In the genomic region with DNA sequence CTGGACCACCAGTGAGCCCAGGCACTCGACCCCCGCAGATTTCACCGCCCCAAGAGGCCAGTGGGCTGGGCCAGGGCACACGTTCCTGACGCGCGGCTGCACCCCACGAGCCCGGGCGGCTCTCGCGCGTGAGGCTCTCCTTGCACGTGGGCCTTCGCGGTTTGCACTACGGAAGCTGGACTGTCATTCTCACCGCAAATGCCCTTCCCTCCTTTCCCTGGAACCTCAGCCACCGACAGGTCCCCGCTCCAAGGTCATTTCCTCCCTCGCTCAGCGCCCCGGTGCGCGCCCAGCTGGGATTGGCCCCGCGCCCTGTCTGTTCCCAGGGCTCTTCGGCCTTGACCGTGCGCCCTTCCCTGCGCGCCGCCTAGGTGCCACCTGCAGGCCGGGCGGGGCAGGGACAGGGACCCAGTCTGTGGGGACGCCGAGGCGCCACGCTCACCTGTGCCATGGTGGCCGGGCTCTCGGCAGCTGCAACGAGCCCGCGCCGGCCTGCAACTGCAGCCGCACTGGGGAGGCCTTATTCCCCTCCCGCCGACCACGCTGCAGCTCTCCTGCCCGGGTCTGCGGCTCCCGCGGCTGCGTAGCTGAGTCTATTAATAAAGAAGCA, we compare ENCODE assay signal across 1 cellular context.
TF ChIP-seq lines count a peak whose summit lies in the region.

No MANE protein-coding gene starts in this region.

TF ChIP-seq in HepG2, 621 proteins besides CTCF, POLR2A, EP300 and RAD21 (continued from another document and continues in another):
- peak; percentile 92 for TF ChIP-seq ZNF746 (CRISPR knock-in tag; IDR thresholded peaks at IDR 0.05)
- TF ChIP-seq CBFB (CRISPR knock-in tag; IDR thresholded peaks at IDR 0.05) = peak; percentile 73; the same call in 1 of the 2 replicates
- 0 out of 2 replicates have a peak, but pooled peaks have one; percentile 32 for TF ChIP-seq NR2F2 (IDR thresholded peaks at IDR 0.05; ENCODE audit: borderline replicate concordance, low read depth)
- peak; percentile 93 for TF ChIP-seq ZBTB38 (CRISPR knock-in tag; IDR thresholded peaks at IDR 0.05)
- no peak for TF ChIP-seq REL (CRISPR knock-in tag; conservative IDR thresholded peaks at IDR 0.05)
- TF ChIP-seq, protein P1, sequence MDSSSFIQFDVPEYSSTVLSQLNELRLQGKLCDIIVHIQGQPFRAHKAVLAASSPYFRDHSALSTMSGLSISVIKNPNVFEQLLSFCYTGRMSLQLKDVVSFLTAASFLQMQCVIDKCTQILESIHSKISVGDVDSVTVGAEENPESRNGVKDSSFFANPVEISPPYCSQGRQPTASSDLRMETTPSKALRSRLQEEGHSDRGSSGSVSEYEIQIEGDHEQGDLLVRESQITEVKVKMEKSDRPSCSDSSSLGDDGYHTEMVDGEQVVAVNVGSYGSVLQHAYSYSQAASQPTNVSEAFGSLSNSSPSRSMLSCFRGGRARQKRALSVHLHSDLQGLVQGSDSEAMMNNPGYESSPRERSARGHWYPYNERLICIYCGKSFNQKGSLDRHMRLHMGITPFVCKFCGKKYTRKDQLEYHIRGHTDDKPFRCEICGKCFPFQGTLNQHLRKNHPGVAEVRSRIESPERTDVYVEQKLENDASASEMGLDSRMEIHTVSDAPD (CRISPR knock-in tag; IDR thresholded peaks at IDR 0.05) = peak; percentile 85; the same call in 1 of the 2 replicates
- TF ChIP-seq, protein P2, sequence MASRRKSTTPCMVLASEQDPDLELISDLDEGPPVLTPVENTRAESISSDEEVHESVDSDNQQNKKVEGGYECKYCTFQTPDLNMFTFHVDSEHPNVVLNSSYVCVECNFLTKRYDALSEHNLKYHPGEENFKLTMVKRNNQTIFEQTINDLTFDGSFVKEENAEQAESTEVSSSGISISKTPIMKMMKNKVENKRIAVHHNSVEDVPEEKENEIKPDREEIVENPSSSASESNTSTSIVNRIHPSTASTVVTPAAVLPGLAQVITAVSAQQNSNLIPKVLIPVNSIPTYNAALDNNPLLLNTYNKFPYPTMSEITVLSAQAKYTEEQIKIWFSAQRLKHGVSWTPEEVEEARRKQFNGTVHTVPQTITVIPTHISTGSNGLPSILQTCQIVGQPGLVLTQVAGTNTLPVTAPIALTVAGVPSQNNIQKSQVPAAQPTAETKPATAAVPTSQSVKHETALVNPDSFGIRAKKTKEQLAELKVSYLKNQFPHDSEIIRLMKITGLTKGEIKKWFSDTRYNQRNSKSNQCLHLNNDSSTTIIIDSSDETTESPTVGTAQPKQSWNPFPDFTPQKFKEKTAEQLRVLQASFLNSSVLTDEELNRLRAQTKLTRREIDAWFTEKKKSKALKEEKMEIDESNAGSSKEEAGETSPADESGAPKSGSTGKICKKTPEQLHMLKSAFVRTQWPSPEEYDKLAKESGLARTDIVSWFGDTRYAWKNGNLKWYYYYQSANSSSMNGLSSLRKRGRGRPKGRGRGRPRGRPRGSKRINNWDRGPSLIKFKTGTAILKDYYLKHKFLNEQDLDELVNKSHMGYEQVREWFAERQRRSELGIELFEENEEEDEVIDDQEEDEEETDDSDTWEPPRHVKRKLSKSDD (CRISPR knock-in tag; IDR thresholded peaks at IDR 0.05; ENCODE audit: low read depth) = peak; percentile 94
- TF ChIP-seq, protein P3, sequence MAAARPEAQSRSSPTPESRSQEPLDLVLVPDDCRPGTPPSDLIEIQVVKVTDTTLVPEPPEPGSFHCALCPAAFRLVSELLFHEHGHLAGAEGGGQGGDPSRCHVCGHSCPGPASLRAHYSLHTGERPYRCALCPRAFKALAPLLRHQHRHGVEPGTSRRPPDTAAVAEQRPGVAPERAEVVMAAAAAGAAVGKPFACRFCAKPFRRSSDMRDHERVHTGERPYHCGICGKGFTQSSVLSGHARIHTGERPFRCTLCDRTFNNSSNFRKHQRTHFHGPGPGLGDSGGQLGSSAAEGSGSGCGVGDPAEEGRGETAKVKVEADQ (CRISPR knock-in tag; IDR thresholded peaks at IDR 0.05; ENCODE audit: borderline replicate concordance) = no peak; the same call in 1 of the 2 replicates
- TF ChIP-seq STAT6 (CRISPR knock-in tag; IDR thresholded peaks at IDR 0.05; ENCODE audit: borderline replicate concordance) = no peak
- TF ChIP-seq ZC3H4 (CRISPR knock-in tag; IDR thresholded peaks at IDR 0.05; ENCODE audit: borderline replicate concordance) = no peak
- TF ChIP-seq ZNF331 (CRISPR knock-in tag; IDR thresholded peaks at IDR 0.05) = peak; percentile 54; the same call in 1 of the 2 replicates
- 0 out of 2 replicates have a peak, but pooled peaks have one; percentile 25 for TF ChIP-seq MIER2 (CRISPR knock-in tag; IDR thresholded peaks at IDR 0.05)
- TF ChIP-seq, protein P4, sequence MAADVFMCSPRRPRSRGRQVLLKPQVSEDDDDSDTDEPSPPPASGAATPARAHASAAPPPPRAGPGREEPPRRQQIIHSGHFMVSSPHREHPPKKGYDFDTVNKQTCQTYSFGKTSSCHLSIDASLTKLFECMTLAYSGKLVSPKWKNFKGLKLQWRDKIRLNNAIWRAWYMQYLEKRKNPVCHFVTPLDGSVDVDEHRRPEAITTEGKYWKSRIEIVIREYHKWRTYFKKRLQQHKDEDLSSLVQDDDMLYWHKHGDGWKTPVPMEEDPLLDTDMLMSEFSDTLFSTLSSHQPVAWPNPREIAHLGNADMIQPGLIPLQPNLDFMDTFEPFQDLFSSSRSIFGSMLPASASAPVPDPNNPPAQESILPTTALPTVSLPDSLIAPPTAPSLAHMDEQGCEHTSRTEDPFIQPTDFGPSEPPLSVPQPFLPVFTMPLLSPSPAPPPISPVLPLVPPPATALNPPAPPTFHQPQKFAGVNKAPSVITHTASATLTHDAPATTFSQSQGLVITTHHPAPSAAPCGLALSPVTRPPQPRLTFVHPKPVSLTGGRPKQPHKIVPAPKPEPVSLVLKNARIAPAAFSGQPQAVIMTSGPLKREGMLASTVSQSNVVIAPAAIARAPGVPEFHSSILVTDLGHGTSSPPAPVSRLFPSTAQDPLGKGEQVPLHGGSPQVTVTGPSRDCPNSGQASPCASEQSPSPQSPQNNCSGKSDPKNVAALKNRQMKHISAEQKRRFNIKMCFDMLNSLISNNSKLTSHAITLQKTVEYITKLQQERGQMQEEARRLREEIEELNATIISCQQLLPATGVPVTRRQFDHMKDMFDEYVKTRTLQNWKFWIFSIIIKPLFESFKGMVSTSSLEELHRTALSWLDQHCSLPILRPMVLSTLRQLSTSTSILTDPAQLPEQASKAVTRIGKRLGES (CRISPR knock-in tag; IDR thresholded peaks at IDR 0.05; ENCODE audit: borderline replicate concordance) = no peak
- TF ChIP-seq YEATS2 (CRISPR knock-in tag; IDR thresholded peaks at IDR 0.05; ENCODE audit: borderline replicate concordance) = peak; percentile 80
- TF ChIP-seq ZNF614 (CRISPR knock-in tag; IDR thresholded peaks at IDR 0.05; ENCODE audit: borderline replicate concordance) = no peak
- no peak for TF ChIP-seq PLRG1 (conservative IDR thresholded peaks at IDR 0.05)
- TF ChIP-seq, protein P5, sequence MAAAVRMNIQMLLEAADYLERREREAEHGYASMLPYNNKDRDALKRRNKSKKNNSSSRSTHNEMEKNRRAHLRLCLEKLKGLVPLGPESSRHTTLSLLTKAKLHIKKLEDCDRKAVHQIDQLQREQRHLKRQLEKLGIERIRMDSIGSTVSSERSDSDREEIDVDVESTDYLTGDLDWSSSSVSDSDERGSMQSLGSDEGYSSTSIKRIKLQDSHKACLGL (CRISPR knock-in tag; IDR thresholded peaks at IDR 0.05) = peak; percentile 71; the same call in 1 of the 2 replicates
- TF ChIP-seq CAMTA2 (CRISPR knock-in tag; IDR thresholded peaks at IDR 0.05; ENCODE audit: borderline replicate concordance) = peak; percentile 67; the same call in 1 of the 2 replicates
- 0 out of 2 replicates have a peak, but pooled peaks have one; percentile 62 for TF ChIP-seq CCDC6 (CRISPR knock-in tag; IDR thresholded peaks at IDR 0.05)
- peak; percentile 76; the same call in 1 of the 2 replicates for TF ChIP-seq RCOR2 (CRISPR knock-in tag; IDR thresholded peaks at IDR 0.05)
- TF ChIP-seq ZNF557 (CRISPR knock-in tag; IDR thresholded peaks at IDR 0.05) = no peak
- peak; percentile 88 for TF ChIP-seq HNF1B (CRISPR knock-in tag; IDR thresholded peaks at IDR 0.05)
- no peak for TF ChIP-seq SUZ12 (IDR thresholded peaks at IDR 0.05; ENCODE audit: low read depth, low read length)
- TF ChIP-seq GABPB1 (CRISPR knock-in tag; IDR thresholded peaks at IDR 0.05) = peak; percentile 92
- peak; percentile 87 for TF ChIP-seq ELF3 (CRISPR knock-in tag; IDR thresholded peaks at IDR 0.05)
- TF ChIP-seq ZNF563 (CRISPR knock-in tag; IDR thresholded peaks at IDR 0.05) = peak; percentile 82; the same call in 1 of the 2 replicates
- no peak for TF ChIP-seq THYN1 (CRISPR knock-in tag; IDR thresholded peaks at IDR 0.05; ENCODE audit: borderline replicate concordance, low read depth)
- TF ChIP-seq RNF2 (conservative IDR thresholded peaks at IDR 0.05; ENCODE audit: low read depth) = peak; percentile 64
- TF ChIP-seq ATF7 (IDR thresholded peaks at IDR 0.05) = no peak
- TF ChIP-seq ATF7 (CRISPR knock-in tag; IDR thresholded peaks at IDR 0.05) = peak; percentile 54; the same call in 1 of the 2 replicates
- TF ChIP-seq YEATS4 (CRISPR knock-in tag; IDR thresholded peaks at IDR 0.05; ENCODE audit: borderline replicate concordance) = peak; percentile 66
- TF ChIP-seq ZNF121 (CRISPR knock-in tag; IDR thresholded peaks at IDR 0.05) = peak; percentile 68
- TF ChIP-seq, protein P6, sequence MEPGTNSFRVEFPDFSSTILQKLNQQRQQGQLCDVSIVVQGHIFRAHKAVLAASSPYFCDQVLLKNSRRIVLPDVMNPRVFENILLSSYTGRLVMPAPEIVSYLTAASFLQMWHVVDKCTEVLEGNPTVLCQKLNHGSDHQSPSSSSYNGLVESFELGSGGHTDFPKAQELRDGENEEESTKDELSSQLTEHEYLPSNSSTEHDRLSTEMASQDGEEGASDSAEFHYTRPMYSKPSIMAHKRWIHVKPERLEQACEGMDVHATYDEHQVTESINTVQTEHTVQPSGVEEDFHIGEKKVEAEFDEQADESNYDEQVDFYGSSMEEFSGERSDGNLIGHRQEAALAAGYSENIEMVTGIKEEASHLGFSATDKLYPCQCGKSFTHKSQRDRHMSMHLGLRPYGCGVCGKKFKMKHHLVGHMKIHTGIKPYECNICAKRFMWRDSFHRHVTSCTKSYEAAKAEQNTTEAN (CRISPR knock-in tag; conservative IDR thresholded peaks at IDR 0.05) = peak; percentile 77; the same call in 1 of the 2 replicates
- TF ChIP-seq, protein P7, sequence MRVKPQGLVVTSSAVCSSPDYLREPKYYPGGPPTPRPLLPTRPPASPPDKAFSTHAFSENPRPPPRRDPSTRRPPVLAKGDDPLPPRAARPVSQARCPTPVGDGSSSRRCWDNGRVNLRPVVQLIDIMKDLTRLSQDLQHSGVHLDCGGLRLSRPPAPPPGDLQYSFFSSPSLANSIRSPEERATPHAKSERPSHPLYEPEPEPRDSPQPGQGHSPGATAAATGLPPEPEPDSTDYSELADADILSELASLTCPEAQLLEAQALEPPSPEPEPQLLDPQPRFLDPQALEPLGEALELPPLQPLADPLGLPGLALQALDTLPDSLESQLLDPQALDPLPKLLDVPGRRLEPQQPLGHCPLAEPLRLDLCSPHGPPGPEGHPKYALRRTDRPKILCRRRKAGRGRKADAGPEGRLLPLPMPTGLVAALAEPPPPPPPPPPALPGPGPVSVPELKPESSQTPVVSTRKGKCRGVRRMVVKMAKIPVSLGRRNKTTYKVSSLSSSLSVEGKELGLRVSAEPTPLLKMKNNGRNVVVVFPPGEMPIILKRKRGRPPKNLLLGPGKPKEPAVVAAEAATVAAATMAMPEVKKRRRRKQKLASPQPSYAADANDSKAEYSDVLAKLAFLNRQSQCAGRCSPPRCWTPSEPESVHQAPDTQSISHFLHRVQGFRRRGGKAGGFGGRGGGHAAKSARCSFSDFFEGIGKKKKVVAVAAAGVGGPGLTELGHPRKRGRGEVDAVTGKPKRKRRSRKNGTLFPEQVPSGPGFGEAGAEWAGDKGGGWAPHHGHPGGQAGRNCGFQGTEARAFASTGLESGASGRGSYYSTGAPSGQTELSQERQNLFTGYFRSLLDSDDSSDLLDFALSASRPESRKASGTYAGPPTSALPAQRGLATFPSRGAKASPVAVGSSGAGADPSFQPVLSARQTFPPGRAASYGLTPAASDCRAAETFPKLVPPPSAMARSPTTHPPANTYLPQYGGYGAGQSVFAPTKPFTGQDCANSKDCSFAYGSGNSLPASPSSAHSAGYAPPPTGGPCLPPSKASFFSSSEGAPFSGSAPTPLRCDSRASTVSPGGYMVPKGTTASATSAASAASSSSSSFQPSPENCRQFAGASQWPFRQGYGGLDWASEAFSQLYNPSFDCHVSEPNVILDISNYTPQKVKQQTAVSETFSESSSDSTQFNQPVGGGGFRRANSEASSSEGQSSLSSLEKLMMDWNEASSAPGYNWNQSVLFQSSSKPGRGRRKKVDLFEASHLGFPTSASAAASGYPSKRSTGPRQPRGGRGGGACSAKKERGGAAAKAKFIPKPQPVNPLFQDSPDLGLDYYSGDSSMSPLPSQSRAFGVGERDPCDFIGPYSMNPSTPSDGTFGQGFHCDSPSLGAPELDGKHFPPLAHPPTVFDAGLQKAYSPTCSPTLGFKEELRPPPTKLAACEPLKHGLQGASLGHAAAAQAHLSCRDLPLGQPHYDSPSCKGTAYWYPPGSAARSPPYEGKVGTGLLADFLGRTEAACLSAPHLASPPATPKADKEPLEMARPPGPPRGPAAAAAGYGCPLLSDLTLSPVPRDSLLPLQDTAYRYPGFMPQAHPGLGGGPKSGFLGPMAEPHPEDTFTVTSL (CRISPR knock-in tag; IDR thresholded peaks at IDR 0.05; ENCODE audit: borderline replicate concordance) = peak; percentile 55; the same call in 1 of the 2 replicates
- 0 out of 2 replicates have a peak, but pooled peaks have one; percentile 40 for TF ChIP-seq SNAI1 (CRISPR knock-in tag; IDR thresholded peaks at IDR 0.05; ENCODE audit: borderline replicate concordance)
